ENCODE assay signal across 13 cellular contexts in genomic region chr7:143519411-143520131, GRCh38. TPM values are rescaled to one million over a fixed set of nuclear protein-coding genes. Genes with fewer than 3 reads are reported as not detected.
DNase-seq lines count a peak whose midpoint lies in the region; ATAC-seq, FAIRE-seq and TF ChIP-seq lines count a peak whose summit lies in the region.
"Had no signal": no experiment of that assay in that cellular context is flagged by ENCODE, and none has a peak within 500 bp of the region (broad histone marks: within the 10 kb centered on the region; RNA-seq: fewer than 3 reads in every experiment).

No MANE protein-coding gene starts in this region.

- TF ChIP-seq CTCF in choroid plexus epithelial cell (conservative IDR thresholded peaks at IDR 0.05; ENCODE audit: low read depth, low read length) (no peak), stomach (IDR thresholded peaks at IDR 0.05) (no peak)

- no peak for FAIRE-seq in H54 (lab: Jason Lieb, UNC)

- H3K4me3 ChIP-seq in choroid plexus epithelial cell (ENCODE audit: low read depth, low read length) (peak overlapping the region; percentile 25), stomach (no peak overlapping the region)
- H3K4me3 ChIP-seq: psoas muscle had no signal

- TF ChIP-seq POLR2A in H54 (IDR thresholded peaks at IDR 0.05; ENCODE audit: low read depth, low read length): no peak
- no peak for TF ChIP-seq POLR2A in stomach (IDR thresholded peaks at IDR 0.05)

- intact Hi-C loops in stomach (cut with DNase I; ENCODE audit: low total_unique reads): no loop called here

- no peaks in the 10 kb centered on the region for H3K9me3 ChIP-seq in stomach
- H3K9me3 ChIP-seq: psoas muscle had no signal

- DNase-seq in Daoy (ENCODE audit: low read depth) (peak; percentile 72), NCI-H524 (lab: John Stamatoyannopoulos, UW) (peak; percentile 50 to 79), choroid plexus epithelial cell (ENCODE audit: low read depth) (peak; percentile 96), occipital lobe (lab: John Stamatoyannopoulos, UW) (peak; percentile 70), H54 (ENCODE audit: insufficient read length, low spot score) (no peak), stomach (no peak), DMS 273 (lab: John Stamatoyannopoulos, UW; ENCODE audit: unreplicated experiment) (no peak)
- DNase-seq: KBM-7 had no signal

- 68 to 78% (median 75%) methylated on average over 7 of the region's 7 CpGs for WGBS in stomach, 5 donors

- no peak for TF ChIP-seq EP300 in stomach (IDR thresholded peaks at IDR 0.05)

- no peaks in the 10 kb centered on the region for H3K27me3 ChIP-seq in stomach

- no peaks in the 10 kb centered on the region for H3K36me3 ChIP-seq in stomach

- H3K4me1 ChIP-seq in stomach: no peaks in the 10 kb centered on the region
- H3K4me1 ChIP-seq: psoas muscle had no signal

- H3K27ac ChIP-seq in stomach: no peak overlapping the region
- H3K27ac ChIP-seq: C4-2B, psoas muscle had no signal

- no peak for ATAC-seq in HG03175 (IDR thresholded peaks at IDR 0.05; ENCODE audit: unreplicated experiment)

RNA-seq across cellular contexts. Expression of gene TAS2R41, which starts 41.9 kb away (rescaled TPM):
- total RNA-seq in Daoy (2014; rRNA removed; shearing (Covaris generic)): not detected in 2 replicates
- total RNA-seq in occipital lobe: not detected
- 1 to 10 TPM in 1 of 5 donors, not detected in 4; 1.5 TPM for total RNA-seq in stomach
- not detected for polyA plus RNA-seq in stomach
- total RNA-seq: activated T-helper 2 cell treated with anti-CD3 and anti-CD28 coated beads, Interferon-gamma antibody, Interleukin-2, Interleukin-4, amounts not matched to agents 10 μg/mL and 5 μg/mL and 100 μg/mL, durations not matched to agents 14 hours and 24 hours and 36 hours; lung microvascular endothelial cell; psoas muscle had no signal
- polyA plus RNA-seq: psoas muscle had no signal

RNA-seq across cellular contexts. Expression of gene CTAGE15, which starts 52.0 kb away (rescaled TPM):
- total RNA-seq in Daoy (2014; rRNA removed; shearing (Covaris generic)): 0.65 TPM in 1 of 2 replicates, not detected in the other
- total RNA-seq in occipital lobe (0.47 TPM), stomach (1 to 10 TPM in 3 of 5 donors, not detected in 2; 3.3 to 6.7 (median 6.4) TPM)
- polyA plus RNA-seq in stomach: under 1 TPM in 1 of 3 donors, not detected in 2; 0.63 TPM
- total RNA-seq: lung microvascular endothelial cell had no signal
- polyA plus RNA-seq: psoas muscle had no signal

Comparison
In these comparisons a context has a peak if more than half of its experiments do, and no peak if none do; other contexts are left out.
1. DNase-seq: peak in Daoy (single experiment), NCI-H524 (2 of 2), choroid plexus epithelial cell (single experiment) and occipital lobe (single experiment); none in H54 (single experiment), stomach (single experiment) and DMS 273 (single experiment).